In genomic region chr14:68624541-68625220, GRCh38 we compare ENCODE assay signal across 18 cellular contexts.
"Had no signal": no experiment of that assay in that cellular context is flagged by ENCODE, and none has a peak within 500 bp of the region (broad histone marks: within the 10 kb centered on the region; RNA-seq: fewer than 3 reads in every experiment).

No MANE protein-coding gene starts in this region.

- H3K9me3 Mint-ChIP-seq: activated CD4-positive, alpha-beta memory T cell treated with anti-CD3 and anti-CD28 coated beads for 36 hours; central memory CD8-positive, alpha-beta T cell; T-cell had no signal

- H3K4me3 ChIP-seq: neural progenitor cell, SJCRH30, skin epidermis, stomach had no signal

- H3K4me2 ChIP-seq: neural progenitor cell had no signal

- H3K79me2 ChIP-seq: parathyroid adenoma had no signal

- H3K36me3 Mint-ChIP-seq: activated CD4-positive, alpha-beta memory T cell treated with anti-CD3 and anti-CD28 coated beads for 36 hours had no signal

- H3K27me3 Mint-ChIP-seq: activated CD4-positive, alpha-beta memory T cell treated with anti-CD3 and anti-CD28 coated beads for 36 hours; central memory CD8-positive, alpha-beta T cell; T-cell had no signal

- DNase-seq: activated CD4-positive, alpha-beta memory T cell treated with anti-CD3 and anti-CD28 coated beads for 36 hours; activated CD8-positive, alpha-beta memory T cell treated with anti-CD3 and anti-CD28 coated beads, Interleukin-2, amount 50 U/mL, for 48 hours; activated naive CD4-positive, alpha-beta T cell treated with anti-CD3 and anti-CD28 coated beads, Interleukin-2, amount 50 U/mL, for 16 hours; dermis blood vessel endothelial cell; glutamatergic neuron; left cardiac atrium; retina; SJCRH30; stimulated activated CD4-positive, alpha-beta T cell treated with anti-CD3 and anti-CD28 coated beads, Interleukin-4, amount 100 ng/mL, for 4 hours; stomach; T-cell; T1000 had no signal

- H3K27me3 ChIP-seq: neural progenitor cell, SJCRH30, stomach had no signal

- H3K9me3 ChIP-seq: SJCRH30, stomach had no signal

- ATAC-seq: esophagus mucosa, left cardiac atrium, T-cell had no signal

- H3K36me3 ChIP-seq: neural progenitor cell, SJCRH30, stomach had no signal

- H3K4me3 Mint-ChIP-seq: activated CD4-positive, alpha-beta memory T cell treated with anti-CD3 and anti-CD28 coated beads for 36 hours; activated T-helper 1 cell treated with anti-CD3 and anti-CD28 coated beads, Interleukin-12 subunit alpha, Interleukin-12 subunit beta, Interleukin-2, Interleukin-4 antibody, amounts not matched to agents 30 ng/mL and 10 ng/mL and 1 ng/mL, durations not matched to agents 14 hours and 24 hours and 36 hours; central memory CD8-positive, alpha-beta T cell; neural progenitor cell; T-cell had no signal

- H3K27ac Mint-ChIP-seq: activated CD4-positive, alpha-beta memory T cell treated with anti-CD3 and anti-CD28 coated beads for 36 hours; activated T-helper 1 cell treated with anti-CD3 and anti-CD28 coated beads, Interleukin-12 subunit alpha, Interleukin-12 subunit beta, Interleukin-2, Interleukin-4 antibody, amounts not matched to agents 30 ng/mL and 10 ng/mL and 1 ng/mL, durations not matched to agents 14 hours and 24 hours and 36 hours; T-cell had no signal

- H3K27ac ChIP-seq: neural progenitor cell, parathyroid adenoma, SJCRH30 had no signal

- H2AFZ ChIP-seq: neural progenitor cell, parathyroid adenoma had no signal
